In the genomic region with DNA sequence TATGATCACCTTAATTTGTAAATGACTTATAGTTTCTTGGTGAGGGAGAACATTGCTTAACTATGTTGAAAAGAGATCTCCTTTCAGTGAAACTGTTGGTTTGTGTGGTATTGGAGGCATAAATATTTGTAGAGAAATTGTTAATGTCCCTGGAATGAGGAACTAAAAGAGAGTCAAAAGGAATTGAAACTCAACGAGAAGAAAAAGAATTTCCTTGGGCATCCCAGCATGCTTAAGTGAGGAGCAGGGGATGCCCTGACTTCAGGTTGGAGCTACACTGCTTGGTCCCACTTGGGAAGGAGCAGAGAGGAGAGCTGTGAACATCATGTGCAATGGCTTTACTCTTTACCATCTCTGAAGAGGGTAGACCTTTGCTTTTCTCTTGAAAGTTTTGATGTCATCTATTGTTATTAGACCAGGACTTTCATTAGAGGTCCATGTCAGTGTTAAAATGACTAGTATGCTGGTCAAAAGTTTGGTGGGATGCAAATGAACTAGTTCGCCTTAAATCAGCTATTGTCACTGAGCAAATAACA, we compare ENCODE assay signal across 14 cellular contexts. TPM values are rescaled to one million over a fixed set of nuclear protein-coding genes. Genes with fewer than 3 reads are reported as not detected.
DNase-seq lines count a peak whose midpoint lies in the region; ATAC-seq and TF ChIP-seq lines count a peak whose summit lies in the region.
"Had no signal": no experiment of that assay in that cellular context is flagged by ENCODE, and none has a peak within 500 bp of the region (broad histone marks: within the 10 kb centered on the region; RNA-seq: fewer than 3 reads in every experiment).

No MANE protein-coding gene starts in this region.

- TF ChIP-seq CTCF in BJ (IDR thresholded peaks at IDR 0.05; ENCODE audit: insufficient read depth, low read depth, low read length) (no peak), astrocyte of the spinal cord (IDR thresholded peaks at IDR 0.05; ENCODE audit: low read depth, low read length) (no peak), gastroesophageal sphincter (IDR thresholded peaks at IDR 0.05) (no peak)

- no peak for TF ChIP-seq EP300 in gastroesophageal sphincter (IDR thresholded peaks at IDR 0.05)

- H3K36me3 ChIP-seq in BJ (ENCODE audit: control insufficient read depth, insufficient read depth, low read length) = no peaks in the 10 kb centered on the region
- no peaks in the 10 kb centered on the region for H3K36me3 ChIP-seq in gastroesophageal sphincter

- CTCF ChIA-PET in BJ (lab: Yijun Ruan, JAX) = interaction anchor here (1.1 to 1.6 kb wide), 6 partner anchors 10 to 750 kb away, joined by 3 to 5 read pairs (median 4); no protein-coding TSS in a partner anchor

- no peaks in the 10 kb centered on the region for H3K9me3 ChIP-seq in gastroesophageal sphincter

- in situ Hi-C loops in astrocyte of the spinal cord (cut with HindIII; ENCODE audit: low sequenced_read_pairs) = no loop called here

- no peak overlapping the region for H3K27ac ChIP-seq in gastroesophageal sphincter

- TF ChIP-seq POLR2A in gastroesophageal sphincter (IDR thresholded peaks at IDR 0.05) = no peak

- H3K27me3 ChIP-seq in BJ (ENCODE audit: control insufficient read depth, insufficient read depth, low read length) (no peaks in the 10 kb centered on the region), gastroesophageal sphincter (no peaks in the 10 kb centered on the region)

- no peak overlapping the region for H3K4me3 ChIP-seq in BJ (ENCODE audit: low read depth, low read length)
- H3K4me3 ChIP-seq in astrocyte of the spinal cord (ENCODE audit: low read depth, low read length) = no peak overlapping the region
- no peak overlapping the region for H3K4me3 ChIP-seq in gastroesophageal sphincter

- POLR2A ChIA-PET in BJ (lab: Charles Lee) = interaction anchor here (1.1 kb wide), 1 partner anchor 37 kb away, joined by 4 read pairs; no protein-coding TSS in a partner anchor

- DNase-seq in BJ (ENCODE audit: low read depth) (peak; percentile 53), astrocyte of the spinal cord (ENCODE audit: low read depth, low spot score) (peak; percentile 61), medulla oblongata (ENCODE audit: extremely low spot score) (peak; percentile 5), RPMI8226 (no peak), HuH-7 (ENCODE audit: low spot score) (no peak)
- DNase-seq: activated effector memory CD4-positive, alpha-beta T cell treated with Interleukin-2 at 50 U/mL for 16 hours; CD8-positive, alpha-beta T cell; KBM-7; NCI-H526; stimulated activated CD4-positive, alpha-beta T cell treated with anti-CD3 and anti-CD28 coated beads, Interleukin-12 subunit alpha, Interleukin-12 subunit beta, amount 100 ng/mL, for 4 hours; stimulated activated naive CD8-positive, alpha-beta T cell treated with anti-CD3 and anti-CD28 coated beads, Interleukin-15, amount 100 ng/mL, for 72 hours had no signal

- ATAC-seq in HG02870 (IDR thresholded peaks at IDR 0.05; ENCODE audit: unreplicated experiment) = peak; percentile 66
- no peak for ATAC-seq in HG03442 (IDR thresholded peaks at IDR 0.05; ENCODE audit: unreplicated experiment)
- ATAC-seq in gastroesophageal sphincter = no peak
- ATAC-seq: CD8-positive, alpha-beta T cell had no signal

- peaks cover 0 to 4% (median 0%) of the 10 kb centered on the region in 3 donors for H3K4me1 ChIP-seq in gastroesophageal sphincter

- 0 to 61% methylated on average over 1 to 2 of the region's 2 CpGs for WGBS in gastroesophageal sphincter (ENCODE audit: low coverage in 1 of 2), 2 donors

RNA-seq across cellular contexts. Expression of gene KRT23, which starts 21.7 kb away (rescaled TPM):
- 0.09 and 0.11 TPM in 2 replicates for polyA plus RNA-seq in BJ (2011; rRNA removed)
- polyA minus RNA-seq in BJ (2011; rRNA and poly(A)+ RNA removed) = 0.14 TPM in 1 of 2 replicates, not detected in the other
- 1 to 10 TPM in 1 of 4 donors, not detected in 3; 6.1 TPM for total RNA-seq in gastroesophageal sphincter
- total RNA-seq: CD8-positive, alpha-beta T cell had no signal

RNA-seq across cellular contexts. Expression of gene KRT20, which starts 30.7 kb away (rescaled TPM):
- not detected in 2 replicates for polyA plus RNA-seq in BJ (2011; rRNA removed)
- polyA minus RNA-seq in BJ (2011; rRNA and poly(A)+ RNA removed) = not detected in 2 replicates
- total RNA-seq in gastroesophageal sphincter = not detected
- total RNA-seq: CD8-positive, alpha-beta T cell had no signal

RNA-seq across cellular contexts. Expression of gene KRT12, which starts 48.8 kb away (rescaled TPM):
- polyA plus RNA-seq in BJ (2011; rRNA removed) = not detected in 2 replicates
- not detected in 2 replicates for polyA minus RNA-seq in BJ (2011; rRNA and poly(A)+ RNA removed)
- total RNA-seq in gastroesophageal sphincter = not detected
- total RNA-seq: CD8-positive, alpha-beta T cell had no signal

RNA-seq across cellular contexts. Expression of gene KRT39, which starts 51.0 kb away (rescaled TPM):
- not detected in 2 replicates for polyA plus RNA-seq in BJ (2011; rRNA removed)
- not detected in 2 replicates for polyA minus RNA-seq in BJ (2011; rRNA and poly(A)+ RNA removed)
- not detected for total RNA-seq in gastroesophageal sphincter
- total RNA-seq: CD8-positive, alpha-beta T cell had no signal

Comparison
In these comparisons a context has a peak if more than half of its experiments do, and no peak if none do; other contexts are left out.
1. DNase-seq: peak in BJ (single experiment), astrocyte of the spinal cord (single experiment) and medulla oblongata (single experiment); none in RPMI8226 (single experiment) and HuH-7 (single experiment).